Comparison of ENCODE assay signal across 15 cellular contexts in genomic region chr11:134911514-134912180, GRCh38.
"Had no signal": no experiment of that assay in that cellular context is flagged by ENCODE, and none has a peak within 500 bp of the region (broad histone marks: within the 10 kb centered on the region; RNA-seq: fewer than 3 reads in every experiment).

No MANE protein-coding gene starts in this region.

- H3K36me3 Mint-ChIP-seq: activated CD8-positive, alpha-beta memory T cell treated with anti-CD3 and anti-CD28 coated beads, Interleukin-2, amount 10 ng/mL, durations not matched to agents 7 days and 5 days; naive thymus-derived CD4-positive, alpha-beta T cell; stimulated activated effector memory CD8-positive, alpha-beta T cell treated with anti-CD3 and anti-CD28 coated beads, Interleukin-12 subunit alpha, Interleukin-12 subunit beta, amount 100 ng/mL, for 72 hours had no signal

- H3K4me1 Mint-ChIP-seq: activated CD8-positive, alpha-beta memory T cell treated with anti-CD3 and anti-CD28 coated beads, Interleukin-2, amount 10 ng/mL, durations not matched to agents 7 days and 5 days; naive thymus-derived CD4-positive, alpha-beta T cell; stimulated activated effector memory CD8-positive, alpha-beta T cell treated with anti-CD3 and anti-CD28 coated beads, Interleukin-12 subunit alpha, Interleukin-12 subunit beta, amount 100 ng/mL, for 72 hours had no signal

- H3K4me1 ChIP-seq: pancreas had no signal

- H3K9me3 Mint-ChIP-seq: dendritic cell treated with granulocyte-macrophage colony-stimulating factor and Interleukin-4, amounts not matched to agents 40 ng/mL and 50 ng/mL, for 4 days; stimulated activated effector memory CD8-positive, alpha-beta T cell treated with anti-CD3 and anti-CD28 coated beads, Interleukin-12 subunit alpha, Interleukin-12 subunit beta, amount 100 ng/mL, for 72 hours had no signal

- H3K27ac ChIP-seq: gastroesophageal sphincter, pancreas, sigmoid colon had no signal

- H3K4me3 ChIP-seq: gastroesophageal sphincter, heart right ventricle, pancreas, sigmoid colon had no signal

- H3K27me3 ChIP-seq: sigmoid colon had no signal

- H3K27ac Mint-ChIP-seq: activated CD8-positive, alpha-beta memory T cell treated with anti-CD3 and anti-CD28 coated beads, Interleukin-2, amount 10 ng/mL, durations not matched to agents 7 days and 5 days; dendritic cell treated with granulocyte-macrophage colony-stimulating factor and Interleukin-4, amounts not matched to agents 40 ng/mL and 50 ng/mL, for 4 days; naive thymus-derived CD4-positive, alpha-beta T cell; stimulated activated effector memory CD8-positive, alpha-beta T cell treated with anti-CD3 and anti-CD28 coated beads, Interleukin-12 subunit alpha, Interleukin-12 subunit beta, amount 100 ng/mL, for 72 hours had no signal

- H3K9me3 ChIP-seq: gastroesophageal sphincter, heart right ventricle, pancreas, sigmoid colon had no signal

- H3K36me3 ChIP-seq: gastroesophageal sphincter, heart right ventricle, pancreas, sigmoid colon had no signal

- ATAC-seq: activated CD8-positive, alpha-beta memory T cell treated with anti-CD3 and anti-CD28 coated beads, Interleukin-2, amount 10 ng/mL, durations not matched to agents 7 days and 5 days; gastroesophageal sphincter; heart right ventricle; left lobe of liver; naive thymus-derived CD4-positive, alpha-beta T cell; pancreas; stimulated activated effector memory CD8-positive, alpha-beta T cell treated with anti-CD3 and anti-CD28 coated beads, Interleukin-12 subunit alpha, Interleukin-12 subunit beta, amount 100 ng/mL, for 72 hours had no signal

- DNase-seq: activated CD4-positive, alpha-beta T cell treated with anti-CD3 and anti-CD28 coated beads for 1 hour; activated CD4-positive, alpha-beta T cell treated with anti-CD3 and anti-CD28 coated beads, Interleukin-2, amount 50 U/mL, for 4 hours; activated CD8-positive, alpha-beta memory T cell treated with anti-CD3 and anti-CD28 coated beads, Interleukin-2, amount 10 ng/mL, durations not matched to agents 7 days and 5 days; activated naive CD4-positive, alpha-beta T cell treated with anti-CD3 and anti-CD28 coated beads, Interleukin-2, amount 50 U/mL, for 16 hours; activated T-cell treated with anti-CD3 and anti-CD28 coated beads, Interleukin-2, amount 50 U/mL, for 1 hour; heart right ventricle; islet precursor cell; naive thymus-derived CD4-positive, alpha-beta T cell; pancreas; sigmoid colon; stimulated activated CD4-positive, alpha-beta T cell treated with anti-CD3 and anti-CD28 coated beads, Interleukin-2, amount 100 ng/mL, for 24 hours had no signal

- H3K27me3 Mint-ChIP-seq: activated CD8-positive, alpha-beta memory T cell treated with anti-CD3 and anti-CD28 coated beads, Interleukin-2, amount 10 ng/mL, durations not matched to agents 7 days and 5 days; dendritic cell treated with granulocyte-macrophage colony-stimulating factor and Interleukin-4, amounts not matched to agents 40 ng/mL and 50 ng/mL, for 4 days had no signal

- H3K4me3 Mint-ChIP-seq: activated CD8-positive, alpha-beta memory T cell treated with anti-CD3 and anti-CD28 coated beads, Interleukin-2, amount 10 ng/mL, durations not matched to agents 7 days and 5 days; dendritic cell treated with granulocyte-macrophage colony-stimulating factor and Interleukin-4, amounts not matched to agents 40 ng/mL and 50 ng/mL, for 4 days; naive thymus-derived CD4-positive, alpha-beta T cell; stimulated activated effector memory CD8-positive, alpha-beta T cell treated with anti-CD3 and anti-CD28 coated beads, Interleukin-12 subunit alpha, Interleukin-12 subunit beta, amount 100 ng/mL, for 72 hours had no signal
